8 cellular contexts compared by ENCODE assay signal in the genomic region with DNA sequence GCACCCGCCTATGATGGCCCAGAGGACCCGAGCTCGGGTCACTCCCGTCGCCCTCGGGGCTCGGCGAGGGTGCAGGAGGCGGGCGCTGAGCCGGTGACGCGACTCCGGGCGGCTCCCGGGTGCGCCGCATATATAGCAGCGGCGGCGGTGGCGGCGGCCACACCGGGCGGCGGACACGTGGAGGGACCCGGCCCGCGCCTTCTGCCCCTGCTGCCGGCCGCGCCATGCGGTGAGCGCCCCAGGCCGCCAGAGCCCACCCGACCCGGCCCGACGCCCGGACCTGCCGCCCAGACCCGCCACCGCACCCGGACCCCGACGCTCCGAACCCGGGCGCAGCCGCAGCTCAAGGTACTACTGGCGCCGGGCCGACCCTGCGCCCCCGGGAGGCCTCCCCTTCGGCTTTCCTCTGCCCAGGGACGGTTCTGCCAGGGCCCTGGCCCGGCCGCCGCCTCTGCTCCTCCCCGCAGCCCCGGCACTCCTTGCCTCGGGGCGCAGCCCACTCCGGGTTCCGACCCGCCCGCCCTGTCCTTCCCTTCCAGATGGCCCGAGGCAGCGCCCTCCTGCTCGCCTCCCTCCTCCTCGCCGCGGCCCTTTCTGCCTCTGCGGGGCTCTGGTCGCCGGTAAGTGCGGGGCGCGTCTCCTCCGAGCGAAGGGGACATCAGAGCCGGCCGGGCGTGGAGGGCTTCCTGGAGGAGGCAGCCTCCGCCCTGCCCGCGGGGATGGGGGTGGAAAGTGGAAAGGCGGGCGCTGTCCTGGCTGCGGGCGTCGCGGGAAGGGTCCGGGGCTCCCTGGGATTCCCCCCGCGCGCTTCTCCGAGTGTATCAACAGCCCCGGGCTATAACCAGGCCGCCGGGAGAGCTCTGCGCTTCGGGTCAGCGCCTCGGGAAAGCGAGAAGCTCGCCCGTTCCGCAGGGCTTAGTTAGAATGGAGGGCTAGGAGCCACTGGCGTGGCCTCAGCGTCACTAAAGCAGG. TPM values are rescaled to one million over a fixed set of nuclear protein-coding genes. Genes with fewer than 3 reads are reported as not detected.
DNase-seq lines count a peak whose midpoint lies in the region; ATAC-seq and TF ChIP-seq lines count a peak whose summit lies in the region.

A gene with protein sequence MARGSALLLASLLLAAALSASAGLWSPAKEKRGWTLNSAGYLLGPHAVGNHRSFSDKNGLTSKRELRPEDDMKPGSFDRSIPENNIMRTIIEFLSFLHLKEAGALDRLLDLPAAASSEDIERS (plus strand): TSS at position 160 of the 972 bp plus-strand sequence. CDS start 380 bp downstream, at position 540.

- H3K4me1 ChIP-seq in hepatocyte (ENCODE audit: insufficient read depth) (peaks cover 6% of the 10 kb centered on the region), suprapubic skin (peaks cover 13% of the 10 kb centered on the region)

- H3K4me3 Mint-ChIP-seq in activated CD4-positive, alpha-beta memory T cell treated with anti-CD3 and anti-CD28 coated beads for 36 hours = peak within 1 kb of the TSS; percentile 26
- no peak within 1 kb of the TSS for H3K4me3 Mint-ChIP-seq in activated CD4-positive, alpha-beta memory T cell treated with anti-CD3 and anti-CD28 coated beads, Interleukin-2, amount 10 ng/mL, durations not matched to agents 7 days and 5 days
- H3K4me3 Mint-ChIP-seq in WTC11 = peak within 1 kb of the TSS; percentile 66

- peaks cover 39% of the 10 kb centered on the region for H3K27me3 Mint-ChIP-seq in activated CD4-positive, alpha-beta memory T cell treated with anti-CD3 and anti-CD28 coated beads for 36 hours
- peaks cover 52% of the 10 kb centered on the region for H3K27me3 Mint-ChIP-seq in activated CD4-positive, alpha-beta memory T cell treated with anti-CD3 and anti-CD28 coated beads, Interleukin-2, amount 10 ng/mL, durations not matched to agents 7 days and 5 days
- H3K27me3 Mint-ChIP-seq in WTC11 (ENCODE audit: low read depth) = peaks cover 43% of the 10 kb centered on the region

- H3K79me2 ChIP-seq in hepatocyte = no peaks in the 10 kb centered on the region

- H3K36me3 ChIP-seq in hepatocyte (replicated peaks; ENCODE audit: insufficient read depth, low read depth) (no peaks in the 10 kb centered on the region), suprapubic skin (no peaks in the 10 kb centered on the region)

- intact Hi-C loops in activated CD4-positive, alpha-beta memory T cell treated with anti-CD3 and anti-CD28 coated beads for 36 hours (cut with micrococcal nuclease) = no loop called here

- H3K4me3 ChIP-seq in hepatocyte (peak within 1 kb of the TSS; percentile 32), suprapubic skin (peak within 1 kb of the TSS; percentile 52)

- no peak for TF ChIP-seq EP300 in suprapubic skin (IDR thresholded peaks at IDR 0.05)

- 2% methylated on average over 87 of the region's 113 CpGs for WGBS in hepatocyte (ENCODE audit: low lambda C conversion rate, missing lambda C conversion rate)
- under 1% methylated on average over 31 of the region's 113 CpGs for WGBS in suprapubic skin

- H3K27ac ChIP-seq in hepatocyte (no peak within 1 kb of the TSS), suprapubic skin (no peak within 1 kb of the TSS), caudate nucleus (ENCODE audit: low read depth, low read length) (no peak within 1 kb of the TSS)

- TF ChIP-seq CTCF in WTC11 (IDR thresholded peaks at IDR 0.05) (no peak), hepatocyte (IDR thresholded peaks at IDR 0.05; ENCODE audit: poor library complexity) (no peak), suprapubic skin (IDR thresholded peaks at IDR 0.05) (no peak)

- no peaks in the 10 kb centered on the region for H3K9me3 Mint-ChIP-seq in activated CD4-positive, alpha-beta memory T cell treated with anti-CD3 and anti-CD28 coated beads for 36 hours
- no peaks in the 10 kb centered on the region for H3K9me3 Mint-ChIP-seq in activated CD4-positive, alpha-beta memory T cell treated with anti-CD3 and anti-CD28 coated beads, Interleukin-2, amount 10 ng/mL, durations not matched to agents 7 days and 5 days
- H3K9me3 Mint-ChIP-seq in WTC11 = no peaks in the 10 kb centered on the region

- ATAC-seq in WTC11 = peak; percentile 53
- no peak for ATAC-seq in GM19467 (IDR thresholded peaks at IDR 0.05; ENCODE audit: unreplicated experiment)

- no peaks in the 10 kb centered on the region for H3K9me2 ChIP-seq in hepatocyte (replicated peaks; ENCODE audit: insufficient read depth)

- CTCF ChIA-PET in activated CD4-positive, alpha-beta memory T cell treated with anti-CD3 and anti-CD28 coated beads for 36 hours (lab: Charles Lee) = no interaction called here
- CTCF ChIA-PET in activated CD4-positive, alpha-beta memory T cell treated with anti-CD3 and anti-CD28 coated beads, Interleukin-2, amount 10 ng/mL, durations not matched to agents 7 days and 5 days (lab: Charles Lee) = no interaction called here
- CTCF ChIA-PET in WTC11 (lab: Charles Lee) = interaction anchor here (0.5 to 1.9 kb wide), 6 partner anchors 20 to 119 kb away, joined by 3 to 6 read pairs (median 4); no protein-coding TSS in a partner anchor

- no peaks in the 10 kb centered on the region for H3K36me3 Mint-ChIP-seq in activated CD4-positive, alpha-beta memory T cell treated with anti-CD3 and anti-CD28 coated beads for 36 hours
- no peaks in the 10 kb centered on the region for H3K36me3 Mint-ChIP-seq in activated CD4-positive, alpha-beta memory T cell treated with anti-CD3 and anti-CD28 coated beads, Interleukin-2, amount 10 ng/mL, durations not matched to agents 7 days and 5 days (ENCODE audit: low read depth)
- peaks cover 25% of the 10 kb centered on the region for H3K36me3 Mint-ChIP-seq in WTC11

- H3K27me3 ChIP-seq in hepatocyte (peaks cover 53% of the 10 kb centered on the region), suprapubic skin (peaks cover 47% of the 10 kb centered on the region)

- POLR2A ChIA-PET in activated CD4-positive, alpha-beta memory T cell treated with anti-CD3 and anti-CD28 coated beads for 36 hours (lab: Charles Lee) = no interaction called here
- POLR2A ChIA-PET in activated CD4-positive, alpha-beta memory T cell treated with anti-CD3 and anti-CD28 coated beads, Interleukin-2, amount 10 ng/mL, durations not matched to agents 7 days and 5 days (lab: Charles Lee) = no interaction called here
- POLR2A ChIA-PET in WTC11 (lab: Charles Lee) = interaction anchor here (1.6 kb wide), 1 partner anchor 65 kb away, joined by 5 read pairs; no protein-coding TSS in a partner anchor

- H3K9me3 ChIP-seq in hepatocyte (ENCODE audit: low read depth) (no peaks in the 10 kb centered on the region), suprapubic skin (no peaks in the 10 kb centered on the region)

- peaks cover under 1% of the 10 kb centered on the region for H3K4me1 Mint-ChIP-seq in activated CD4-positive, alpha-beta memory T cell treated with anti-CD3 and anti-CD28 coated beads for 36 hours (ENCODE audit: low read depth)
- peaks cover 1% of the 10 kb centered on the region for H3K4me1 Mint-ChIP-seq in activated CD4-positive, alpha-beta memory T cell treated with anti-CD3 and anti-CD28 coated beads, Interleukin-2, amount 10 ng/mL, durations not matched to agents 7 days and 5 days
- peaks cover 17% of the 10 kb centered on the region for H3K4me1 Mint-ChIP-seq in WTC11

- peak; percentile 22 for DNase-seq in activated CD4-positive, alpha-beta memory T cell treated with anti-CD3 and anti-CD28 coated beads for 36 hours
- DNase-seq in activated CD4-positive, alpha-beta memory T cell treated with anti-CD3 and anti-CD28 coated beads, Interleukin-2, amount 10 ng/mL, durations not matched to agents 7 days and 5 days = no peak
- DNase-seq in WTC11 (ENCODE audit: low spot score) (peak; percentile 45), hepatocyte (ENCODE audit: low spot score) (peak; percentile 53), suprapubic skin (ENCODE audit: low spot score in 2 of 2) (peak in 1 of 2 donors; percentile 57), NAMALWA (ENCODE audit: low spot score) (no peak), caudate nucleus (lab: John Stamatoyannopoulos, UW) (no peak)

- no peak within 1 kb of the TSS for H3K27ac Mint-ChIP-seq in activated CD4-positive, alpha-beta memory T cell treated with anti-CD3 and anti-CD28 coated beads for 36 hours
- H3K27ac Mint-ChIP-seq in activated CD4-positive, alpha-beta memory T cell treated with anti-CD3 and anti-CD28 coated beads, Interleukin-2, amount 10 ng/mL, durations not matched to agents 7 days and 5 days = no peak within 1 kb of the TSS
- no peak within 1 kb of the TSS for H3K27ac Mint-ChIP-seq in WTC11

- peak within 1 kb of the TSS; percentile 94 for H3K4me2 ChIP-seq in hepatocyte

- TF ChIP-seq POLR2A in suprapubic skin (IDR thresholded peaks at IDR 0.05) = no peak

- no peaks in the 10 kb centered on the region for H4K20me1 ChIP-seq in hepatocyte (ENCODE audit: insufficient read depth, poor library complexity, severe bottlenecking)

- peak within 1 kb of the TSS; percentile 66 for H2AFZ ChIP-seq in hepatocyte

TF ChIP-seq in WTC11, 78 proteins besides CTCF, POLR2A, EP300 and RAD21 (continues in another document):
- TF ChIP-seq GTF2I (CRISPR knock-in tag; conservative IDR thresholded peaks at IDR 0.05) (0 out of 2 replicates have a peak, but pooled peaks have one; percentile 43), FOXP1 (CRISPR knock-in tag; IDR thresholded peaks at IDR 0.05; ENCODE audit: borderline replicate concordance) (no peak), TCF7 (CRISPR knock-in tag; IDR thresholded peaks at IDR 0.05; ENCODE audit: low read depth) (0 out of 2 replicates have a peak, but pooled peaks have one; percentile 24), RELA (CRISPR knock-in tag; IDR thresholded peaks at IDR 0.05; ENCODE audit: borderline replicate concordance) (peak; percentile 24; the same call in 1 of the 2 replicates)

RNA-seq across cellular contexts. Expression of the gene that starts here (rescaled TPM):
- total RNA-seq in activated CD4-positive, alpha-beta memory T cell treated with anti-CD3 and anti-CD28 coated beads for 36 hours = 1 to 10 TPM in 1 of 2 experiments, under 1 TPM in 1; 0.97 to 1.3 TPM
- total RNA-seq in activated CD4-positive, alpha-beta memory T cell treated with anti-CD3 and anti-CD28 coated beads, Interleukin-2, amount 10 ng/mL, durations not matched to agents 7 days and 5 days = not detected
- 102 to 110 TPM (median 108 TPM) in 3 replicates for total RNA-seq in WTC11 (2021)
- total RNA-seq in hepatocyte = 0.44 and 1.7 TPM in 2 replicates
- 15.3 and 15.5 TPM in 2 replicates for polyA plus RNA-seq in hepatocyte
- total RNA-seq in suprapubic skin = 100 to 1,000 TPM in 1 of 4 donors, 10 to 100 TPM in 2, 1 to 10 TPM in 1; 7.2 to 120 (median 29.8) TPM

Comparison
In these comparisons a context has a peak if more than half of its experiments do, and no peak if none do; other contexts are left out.
1. DNase-seq: peak in activated CD4-positive, alpha-beta memory T cell treated with anti-CD3 and anti-CD28 coated beads for 36 hours (single experiment), WTC11 (single experiment) and hepatocyte (single experiment); none in activated CD4-positive, alpha-beta memory T cell treated with anti-CD3 and anti-CD28 coated beads, Interleukin-2, amount 10 ng/mL, durations not matched to agents 7 days and 5 days (single experiment), NAMALWA (single experiment) and caudate nucleus (0 of 61).